ENCODE assay signal across 16 cellular contexts in the genomic region with DNA sequence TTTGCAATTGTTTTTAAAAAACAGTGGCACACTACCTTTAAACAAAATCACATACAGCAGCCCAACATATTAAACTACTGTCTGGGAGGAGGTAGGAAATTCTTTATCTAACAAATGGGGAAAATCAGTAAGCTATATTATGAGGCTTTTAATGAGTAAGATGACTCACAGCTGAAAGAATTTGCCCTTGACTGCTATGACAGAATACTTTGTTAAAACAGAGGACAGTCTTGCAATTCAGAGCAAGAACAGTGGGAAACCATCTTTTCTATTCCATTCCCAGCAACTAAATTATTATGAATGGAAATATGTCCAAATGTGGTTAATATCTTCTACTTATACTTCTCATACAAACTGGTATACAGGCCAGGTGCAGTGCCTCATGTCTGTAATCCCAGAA. TPM values are rescaled to one million over a fixed set of nuclear protein-coding genes. Genes with fewer than 3 reads are reported as not detected.
DNase-seq lines count a peak whose midpoint lies in the region; ATAC-seq, FAIRE-seq and TF ChIP-seq lines count a peak whose summit lies in the region.
"Had no signal": no experiment of that assay in that cellular context is flagged by ENCODE, and none has a peak within 500 bp of the region (broad histone marks: within the 10 kb centered on the region; RNA-seq: fewer than 3 reads in every experiment).

No MANE protein-coding gene starts in this region.

- no peak for TF ChIP-seq EP300 in A549 (IDR thresholded peaks at IDR 0.05)

- no peak overlapping the region for H3K9ac ChIP-seq in endodermal cell (ENCODE audit: extremely low read depth, low read length, poor library complexity, severe bottlenecking)

- no peak overlapping the region for H3K27ac Mint-ChIP-seq in endodermal cell
- H3K27ac Mint-ChIP-seq: activated CD8-positive, alpha-beta T cell treated with anti-CD3 and anti-CD28 coated beads for 36 hours; activated naive CD4-positive, alpha-beta T cell treated with anti-CD3 and anti-CD28 coated beads, Interleukin-2, amount 10 ng/mL, durations not matched to agents 7 days and 5 days; effector memory CD8-positive, alpha-beta T cell had no signal

- H3K27me3 ChIP-seq in body of pancreas: no peaks in the 10 kb centered on the region
- H3K27me3 ChIP-seq in endodermal cell (ENCODE audit: control insufficient read depth, insufficient read depth, low read length, poor library complexity, severe bottlenecking): no peaks in the 10 kb centered on the region
- H3K27me3 ChIP-seq: stomach had no signal

- H3K9me3 ChIP-seq in A549 (no peaks in the 10 kb centered on the region), body of pancreas (no peaks in the 10 kb centered on the region), endodermal cell (ENCODE audit: control insufficient read depth, low read length) (no peaks in the 10 kb centered on the region)
- H3K9me3 ChIP-seq: stomach had no signal

- TF ChIP-seq POLR2A in A549 (IDR thresholded peaks at IDR 0.05; ENCODE audit: low read length) (no peak), body of pancreas (IDR thresholded peaks at IDR 0.05) (no peak)

- H3K4me1 ChIP-seq in A549 (peaks cover 18% of the 10 kb centered on the region; the same call in 2 of the 3 replicates), body of pancreas (no peaks in the 10 kb centered on the region), endodermal cell (ENCODE audit: control insufficient read depth, insufficient read depth, low read length) (no peaks in the 10 kb centered on the region)
- H3K4me1 ChIP-seq: stomach had no signal

- CTCF ChIA-PET in A549 (lab: Yijun Ruan, JAX): no interaction called here

- H3K27me3 Mint-ChIP-seq in activated T-cell treated with anti-CD3 and anti-CD28 coated beads, Interleukin-2, amount 50 U/mL, for 4 hours (ENCODE audit: low read depth): no peaks in the 10 kb centered on the region
- no peaks in the 10 kb centered on the region for H3K27me3 Mint-ChIP-seq in endodermal cell (ENCODE audit: insufficient read depth)
- H3K27me3 Mint-ChIP-seq: activated CD8-positive, alpha-beta T cell treated with anti-CD3 and anti-CD28 coated beads for 36 hours; effector memory CD8-positive, alpha-beta T cell had no signal

- H3K4me3 Mint-ChIP-seq in activated T-cell treated with anti-CD3 and anti-CD28 coated beads, Interleukin-2, amount 50 U/mL, for 4 hours: no peak overlapping the region
- H3K4me3 Mint-ChIP-seq in endodermal cell: no peak overlapping the region
- H3K4me3 Mint-ChIP-seq: activated CD8-positive, alpha-beta T cell treated with anti-CD3 and anti-CD28 coated beads for 36 hours; activated naive CD4-positive, alpha-beta T cell treated with anti-CD3 and anti-CD28 coated beads, Interleukin-2, amount 10 ng/mL, durations not matched to agents 7 days and 5 days; effector memory CD8-positive, alpha-beta T cell had no signal

- H3K9me3 Mint-ChIP-seq in activated T-cell treated with anti-CD3 and anti-CD28 coated beads, Interleukin-2, amount 50 U/mL, for 4 hours: no peaks in the 10 kb centered on the region
- no peaks in the 10 kb centered on the region for H3K9me3 Mint-ChIP-seq in endodermal cell
- H3K9me3 Mint-ChIP-seq: activated CD8-positive, alpha-beta T cell treated with anti-CD3 and anti-CD28 coated beads for 36 hours; activated naive CD4-positive, alpha-beta T cell treated with anti-CD3 and anti-CD28 coated beads, Interleukin-2, amount 10 ng/mL, durations not matched to agents 7 days and 5 days; effector memory CD8-positive, alpha-beta T cell had no signal

- no peaks in the 10 kb centered on the region for H3K4me1 Mint-ChIP-seq in activated T-cell treated with anti-CD3 and anti-CD28 coated beads, Interleukin-2, amount 50 U/mL, for 4 hours (ENCODE audit: low read depth)
- no peaks in the 10 kb centered on the region for H3K4me1 Mint-ChIP-seq in endodermal cell

- DNase-seq in A549 (ENCODE audit: low read depth in 1 of 2, low spot score in 1 of 2) (peak in 1 of 2 experiments; percentile 8), HT-29 (ENCODE audit: low spot score) (peak; percentile 24), body of pancreas (no peak), iris pigment epithelial cell (ENCODE audit: low read depth) (peak; percentile 73), endodermal cell (no peak), COLO668 (lab: John Stamatoyannopoulos, UW; ENCODE audit: unreplicated experiment) (no peak)
- DNase-seq in activated T-cell treated with anti-CD3 and anti-CD28 coated beads, Interleukin-2, amount 50 U/mL, for 4 hours: no peak
- DNase-seq: activated CD8-positive, alpha-beta T cell treated with anti-CD3 and anti-CD28 coated beads for 36 hours; activated naive CD4-positive, alpha-beta T cell treated with anti-CD3 and anti-CD28 coated beads, Interleukin-2, amount 10 ng/mL, durations not matched to agents 7 days and 5 days; effector memory CD8-positive, alpha-beta T cell; GDM1; kidney; NCI-H1436 treated with DMSO at 0.1 percent for 48 hours; stimulated activated CD4-positive, alpha-beta T cell treated with anti-CD3 and anti-CD28 coated beads, Interleukin-4, amount 100 ng/mL, for 1 hour; stomach had no signal

- H3K4me3 ChIP-seq in A549 (no peak overlapping the region), body of pancreas (no peak overlapping the region), endodermal cell (ENCODE audit: low read length) (no peak overlapping the region)
- H3K4me3 ChIP-seq: stomach had no signal

- H3K36me3 ChIP-seq in body of pancreas (replicated peaks in 1 of 2; ENCODE audit: insufficient read depth in 1 of 2, low read depth in 2 of 2): no peaks in the 10 kb centered on the region
- H3K36me3 ChIP-seq in endodermal cell (ENCODE audit: control insufficient read depth, insufficient read depth, low read length): no peaks in the 10 kb centered on the region
- H3K36me3 ChIP-seq: stomach had no signal

- no peak for FAIRE-seq in A549 (lab: Jason Lieb, UNC)
- FAIRE-seq: kidney had no signal

- H3K27ac ChIP-seq in A549: no peak overlapping the region
- H3K27ac ChIP-seq in body of pancreas: peak overlapping the region in 2 of 4 donors; percentile 50 to 66
- H3K27ac ChIP-seq in endodermal cell (ENCODE audit: low read depth, low read length): no peak overlapping the region
- H3K27ac ChIP-seq: stomach had no signal

- ATAC-seq in A549 (no peak), body of pancreas (peak; percentile 77), HG02870 (IDR thresholded peaks at IDR 0.05; ENCODE audit: unreplicated experiment) (no peak)
- no peak for ATAC-seq in activated T-cell treated with anti-CD3 and anti-CD28 coated beads, Interleukin-2, amount 50 U/mL, for 4 hours
- ATAC-seq: activated CD8-positive, alpha-beta T cell treated with anti-CD3 and anti-CD28 coated beads for 36 hours; effector memory CD8-positive, alpha-beta T cell had no signal

- no peaks in the 10 kb centered on the region for H3K36me3 Mint-ChIP-seq in activated T-cell treated with anti-CD3 and anti-CD28 coated beads, Interleukin-2, amount 50 U/mL, for 4 hours (ENCODE audit: insufficient read depth)
- no peaks in the 10 kb centered on the region for H3K36me3 Mint-ChIP-seq in endodermal cell (ENCODE audit: low read depth)
- H3K36me3 Mint-ChIP-seq: activated naive CD4-positive, alpha-beta T cell treated with anti-CD3 and anti-CD28 coated beads, Interleukin-2, amount 10 ng/mL, durations not matched to agents 7 days and 5 days had no signal

- POLR2A ChIA-PET in A549 (lab: Yijun Ruan, JAX): interaction anchor here (1.6 kb wide), 1 partner anchor 135 kb away, joined by 3 read pairs; a partner anchor contains a TSS

- TF ChIP-seq CTCF in A549 (IDR thresholded peaks at IDR 0.05) (no peak), body of pancreas (IDR thresholded peaks at IDR 0.05) (no peak), endodermal cell (conservative IDR thresholded peaks at IDR 0.05) (no peak)

- intact Hi-C loops in body of pancreas (cut with DNase I): no loop called here

- no peak for TF ChIP-seq RAD21 in A549 (conservative IDR thresholded peaks at IDR 0.05 in 1 of 2, IDR thresholded peaks at IDR 0.05 in 1 of 2)

- peak overlapping the region; percentile 2; the same call in 1 of the 3 replicates for H3K4me2 ChIP-seq in A549

TF ChIP-seq in A549, 52 proteins besides CTCF, POLR2A, EP300 and RAD21:
- TF ChIP-seq RARB (CRISPR knock-in tag; IDR thresholded peaks at IDR 0.05) (no peak), ESRRA (IDR thresholded peaks at IDR 0.05; ENCODE audit: borderline replicate concordance, low read length) (no peak), CBX2 (IDR thresholded peaks at IDR 0.05; ENCODE audit: borderline replicate concordance, low read depth) (no peak), JUNB (IDR thresholded peaks at IDR 0.05) (no peak)
- TF ChIP-seq, protein P1, sequence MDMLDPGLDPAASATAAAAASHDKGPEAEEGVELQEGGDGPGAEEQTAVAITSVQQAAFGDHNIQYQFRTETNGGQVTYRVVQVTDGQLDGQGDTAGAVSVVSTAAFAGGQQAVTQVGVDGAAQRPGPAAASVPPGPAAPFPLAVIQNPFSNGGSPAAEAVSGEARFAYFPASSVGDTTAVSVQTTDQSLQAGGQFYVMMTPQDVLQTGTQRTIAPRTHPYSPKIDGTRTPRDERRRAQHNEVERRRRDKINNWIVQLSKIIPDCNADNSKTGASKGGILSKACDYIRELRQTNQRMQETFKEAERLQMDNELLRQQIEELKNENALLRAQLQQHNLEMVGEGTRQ (IDR thresholded peaks at IDR 0.05): no peak

RNA-seq across cellular contexts. Expression of a gene that starts 49.2 kb away (rescaled TPM):
- polyA plus RNA-seq in A549 (2011; rRNA removed) (18.9 and 28.2 TPM in 2 replicates), A549 (2017; fragmentation: RNase III; extraction: RNeasy Plus Mini Kit Qiagen cat#74134 plus additional on column Dnase treatment) (14.2 to 16.1 TPM (median 14.9 TPM) in 3 replicates)
- 7.8 and 10.6 TPM in 2 replicates for polyA plus RNA-seq in A549 (2012; cell fraction: cytosol; rRNA removed)
- polyA plus RNA-seq in A549 (2012; cell fraction: nucleus; rRNA removed): 8.7 and 9.5 TPM in 2 replicates
- 7.1 and 8.6 TPM in 2 replicates for polyA minus RNA-seq in A549 (2011; rRNA and poly(A)+ RNA removed)
- total RNA-seq in HT-29 (2014; rRNA removed; shearing (Covaris generic)): 6.5 and 11.1 TPM in 2 replicates
- total RNA-seq in body of pancreas (10 to 100 TPM; 23.1 to 24.4 TPM), endodermal cell (10 to 100 TPM; 15.5 to 18.4 TPM)
- 10 to 100 TPM; 12.0 to 13.5 (median 12.8) TPM for total RNA-seq in activated T-cell treated with anti-CD3 and anti-CD28 coated beads, Interleukin-2, amount 50 U/mL, for 4 hours
- polyA plus RNA-seq in endodermal cell (2013, experiment 1 of 2): 6.7 TPM
- polyA plus RNA-seq in endodermal cell (2013, experiment 2 of 2): 6.4 TPM

Comparison
In these comparisons a context has a peak if more than half of its experiments do, and no peak if none do; other contexts are left out.
1. DNase-seq: peak in HT-29 (single experiment) and iris pigment epithelial cell (single experiment); none in body of pancreas (0 of 4), activated T-cell treated with anti-CD3 and anti-CD28 coated beads, Interleukin-2, amount 50 U/mL, for 4 hours (single experiment), endodermal cell (single experiment) and COLO668 (single experiment).